In the genomic region with DNA sequence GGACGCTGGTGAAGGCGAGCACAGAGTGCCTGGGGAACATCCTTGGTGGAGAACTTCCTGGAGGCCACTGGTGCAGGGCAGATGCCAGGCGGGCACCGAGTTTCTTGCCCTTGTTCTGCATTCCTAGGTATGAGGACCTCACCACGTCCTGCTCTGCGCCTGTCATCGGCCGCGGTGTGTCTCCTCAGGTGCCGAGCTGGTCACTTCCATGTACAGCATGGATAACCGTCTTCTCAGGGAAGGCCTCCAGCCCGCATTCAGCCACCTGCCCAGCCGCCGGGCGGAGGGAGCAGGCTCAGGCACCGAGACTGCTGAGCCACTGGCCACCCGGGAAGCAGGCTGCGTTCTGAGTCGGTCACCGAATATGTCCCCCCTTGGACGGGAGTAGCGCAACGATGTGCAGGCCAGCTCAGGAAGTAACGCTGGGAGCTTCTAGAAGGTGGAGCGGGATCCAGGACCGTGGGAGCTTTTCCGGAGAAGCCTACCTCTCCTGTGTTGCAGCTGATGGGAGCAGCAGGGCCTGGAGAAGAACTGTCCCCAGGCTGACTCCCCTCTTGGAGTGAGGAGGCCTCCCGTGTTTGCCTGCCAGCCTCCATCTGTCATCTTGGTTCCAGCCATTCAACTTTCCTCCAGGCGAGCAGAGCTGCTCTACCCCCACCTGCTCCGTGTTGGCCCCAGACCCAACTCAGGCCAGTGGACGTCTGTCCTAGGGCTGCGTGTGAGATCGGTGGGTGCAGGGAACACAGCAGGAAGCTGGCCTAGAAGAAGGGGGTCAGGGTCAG, we compare ENCODE assay signal across 11 cellular contexts. TPM values are rescaled to one million over a fixed set of nuclear protein-coding genes. Genes with fewer than 3 reads are reported as not detected.
DNase-seq lines count a peak whose midpoint lies in the region; ATAC-seq, FAIRE-seq and TF ChIP-seq lines count a peak whose summit lies in the region.
"Had no signal": no experiment of that assay in that cellular context is flagged by ENCODE, and none has a peak within 500 bp of the region (broad histone marks: within the 10 kb centered on the region; RNA-seq: fewer than 3 reads in every experiment).

No MANE protein-coding gene starts in this region.

- H3K4me1 ChIP-seq in HepG2 (ENCODE audit: insufficient read depth, low read length): peaks cover 56% of the 10 kb centered on the region
- H3K4me1 ChIP-seq in upper lobe of right lung: peaks cover 44% of the 10 kb centered on the region

- peaks cover 14 to 24% of the 10 kb centered on the region in 2 donors for H3K4me1 Mint-ChIP-seq in stimulated activated naive B cell treated with anti-CD40 and anti-IgM and Interleukin-4, amounts not matched to agents 10 μg/mL and 1 μg/mL and 100 μg/mL, for 72 hours

- H3K9ac ChIP-seq in HepG2 (ENCODE audit: insufficient read depth, low read depth, low read length): 0 out of 2 replicates have a peak overlapping the region, but pooled peaks have one; percentile 68

- H3K27ac Mint-ChIP-seq in stimulated activated naive B cell treated with anti-CD40 and anti-IgM and Interleukin-4, amounts not matched to agents 10 μg/mL and 1 μg/mL and 100 μg/mL, for 72 hours: no peak overlapping the region

- WGBS in HepG2 (ENCODE audit: low lambda C conversion rate): 90% methylated on average over 31 of the region's 33 CpGs

- DNase-seq in left ventricle myocardium superior (peak; percentile 28), Right ventricle myocardium superior (no peak), HepG2 (ENCODE audit: low spot score) (no peak), upper lobe of right lung (no peak), anterior cingulate cortex (lab: John Stamatoyannopoulos, UW) (no peak), GM10248 (ENCODE audit: extremely low spot score) (no peak)
- DNase-seq in stimulated activated naive B cell treated with anti-CD40 and anti-IgM and Interleukin-4, amounts not matched to agents 10 μg/mL and 1 μg/mL and 100 μg/mL, for 72 hours: no peak
- DNase-seq: activated CD8-positive, alpha-beta memory T cell treated with anti-CD3 and anti-CD28 coated beads, Interleukin-2, amount 50 U/mL, for 48 hours; gastrocnemius medialis; SW 1271 had no signal

- POLR2A ChIA-PET in HepG2 (lab: Yijun Ruan, JAX) (interaction anchor here (1.0 to 2.9 kb wide), 4 partner anchors 8 to 63 kb away, joined by 3 to 23 read pairs (median 4); no protein-coding TSS in a partner anchor), GM10248 (lab: Yijun Ruan, JAX) (no interaction called here)

- H3K9me3 Mint-ChIP-seq in stimulated activated naive B cell treated with anti-CD40 and anti-IgM and Interleukin-4, amounts not matched to agents 10 μg/mL and 1 μg/mL and 100 μg/mL, for 72 hours: no peaks in the 10 kb centered on the region

- no peak overlapping the region for H2AFZ ChIP-seq in HepG2 (ENCODE audit: low read length)

- no peak for FAIRE-seq in HepG2 (lab: Jason Lieb, UNC)

- TF ChIP-seq RAD21 in HepG2 (CRISPR knock-in tag; IDR thresholded peaks at IDR 0.05): no peak

- TF ChIP-seq CTCF in VCaP (conservative IDR thresholded peaks at IDR 0.05) (no peak), HepG2 (CRISPR knock-in tag; IDR thresholded peaks at IDR 0.05) (no peak), upper lobe of right lung (IDR thresholded peaks at IDR 0.05) (no peak), GM10248 (IDR thresholded peaks at IDR 0.05; ENCODE audit: control extremely low read depth, extremely low read depth, low read depth, missing control alignments) (no peak)

- no peak for TF ChIP-seq POLR2A in HepG2 (IDR thresholded peaks at IDR 0.05; ENCODE audit: insufficient read depth in 1 of 2, low read depth in 2 of 2, low read length in 2 of 2)

- CTCF ChIA-PET in HepG2 (lab: Yijun Ruan, JAX; ENCODE audit: low intra/inter-chr PET ratio, low total read pairs) (no interaction called here), GM10248 (lab: Yijun Ruan, JAX) (interaction anchor here (1.6 kb wide), 1 partner anchor 9 kb away, joined by 10 read pairs; no protein-coding TSS in a partner anchor)

- no peaks in the 10 kb centered on the region for H3K36me3 ChIP-seq in HepG2 (replicated peaks in 1 of 2; ENCODE audit: control insufficient read depth in 1 of 2, insufficient read depth in 2 of 2, low read length in 2 of 2)
- H3K36me3 ChIP-seq in upper lobe of right lung: no peaks in the 10 kb centered on the region
- H3K36me3 ChIP-seq: gastrocnemius medialis had no signal

- no peaks in the 10 kb centered on the region for H3K9me3 ChIP-seq in HepG2 (ENCODE audit: low read length)
- H3K9me3 ChIP-seq in upper lobe of right lung: no peaks in the 10 kb centered on the region
- H3K9me3 ChIP-seq: gastrocnemius medialis had no signal

- H3K79me2 ChIP-seq in HepG2 (ENCODE audit: insufficient read depth, low read length): peaks cover 22% of the 10 kb centered on the region

- intact Hi-C loops in left ventricle myocardium superior (cut with micrococcal nuclease): no loop called here
- intact Hi-C loops in Right ventricle myocardium superior (cut with DNase I): no loop called here
- intact Hi-C loops in HepG2 (cut with micrococcal nuclease; ENCODE audit: unreplicated experiment): no loop called here
- intact Hi-C loops in upper lobe of right lung (cut with DNase I): no loop called here

- peaks cover 61 to 77% of the 10 kb centered on the region in 2 donors for H3K27me3 Mint-ChIP-seq in stimulated activated naive B cell treated with anti-CD40 and anti-IgM and Interleukin-4, amounts not matched to agents 10 μg/mL and 1 μg/mL and 100 μg/mL, for 72 hours

- H3K27me3 ChIP-seq in HepG2 (ENCODE audit: control insufficient read depth in 1 of 2, insufficient read depth in 2 of 2, low read length in 2 of 2) (peaks cover 4 to 13% of the 10 kb centered on the region in 2 experiments; a peak in 3 of 5 replicates), upper lobe of right lung (no peaks in the 10 kb centered on the region)

- H3K4me3 ChIP-seq in HepG2 (replicated peaks in 1 of 3; ENCODE audit: insufficient read depth in 1 of 3, low read depth in 2 of 3, low read length in 3 of 3) (no peak overlapping the region), upper lobe of right lung (peak overlapping the region; percentile 64)

- H3K4me2 ChIP-seq in HepG2 (ENCODE audit: low read depth, low read length): peak overlapping the region; percentile 97; the same call in 1 of the 2 replicates

- ATAC-seq in left ventricle myocardium superior: no peak
- ATAC-seq in Right ventricle myocardium superior (ENCODE audit: poor library complexity): no peak
- no peak for ATAC-seq in HepG2
- no peak for ATAC-seq in upper lobe of right lung
- ATAC-seq in stimulated activated naive B cell treated with anti-CD40 and anti-IgM and Interleukin-4, amounts not matched to agents 10 μg/mL and 1 μg/mL and 100 μg/mL, for 72 hours (replicated peaks): no peak
- ATAC-seq: gastrocnemius medialis had no signal

- in situ Hi-C loops in HepG2 (cut with HindIII; ENCODE audit: extremely low pct_ligation_motif_present, low pct_unique_long_range_greater_than_20kb): no loop called here

- no TSS peak for BruUV-seq in HepG2 (replicated peaks; lab: Mats Ljungman, UMichigan)

- peaks cover 24% of the 10 kb centered on the region for H4K20me1 ChIP-seq in HepG2 (ENCODE audit: insufficient read depth, low read length)

- no peak for TF ChIP-seq EP300 in HepG2 (IDR thresholded peaks at IDR 0.05; ENCODE audit: low read depth in 2 of 2, low read length in 2 of 2)
- TF ChIP-seq EP300 in HepG2 (CRISPR knock-in tag; IDR thresholded peaks at IDR 0.05; ENCODE audit: borderline replicate concordance): no peak

- H3K27ac ChIP-seq in VCaP (peak overlapping the region; percentile 95), HepG2 (ENCODE audit: extremely low read length, insufficient read depth, low read length) (no peak overlapping the region), upper lobe of right lung (peak overlapping the region; percentile 26)
- H3K27ac ChIP-seq: gastrocnemius medialis had no signal

- peak overlapping the region in 1 of 2 donors; percentile 44 for H3K4me3 Mint-ChIP-seq in stimulated activated naive B cell treated with anti-CD40 and anti-IgM and Interleukin-4, amounts not matched to agents 10 μg/mL and 1 μg/mL and 100 μg/mL, for 72 hours

- H3K36me3 Mint-ChIP-seq in stimulated activated naive B cell treated with anti-CD40 and anti-IgM and Interleukin-4, amounts not matched to agents 10 μg/mL and 1 μg/mL and 100 μg/mL, for 72 hours: no peaks in the 10 kb centered on the region

RNA-seq across cellular contexts. Expression of gene BAIAP2, which starts 2.1 kb away (rescaled TPM):
- total RNA-seq in left ventricle myocardium superior (32.7 TPM), Right ventricle myocardium superior (34.7 TPM), HepG2 (2016; rRNA removed; fragmentation: Illumina TruSeq; extraction: Trizol) (16.3 and 22.5 TPM in 2 replicates), upper lobe of right lung (139 TPM)
- 8.5 and 9.9 TPM in 2 replicates for total RNA-seq in HepG2 (2016; cell fraction: cytosol; rRNA removed; fragmentation: Illumina TruSeq; extraction: Trizol; ENCODE audit: low read depth)
- total RNA-seq in HepG2 (2016; cell fraction: insoluble cytoplasmic fraction; rRNA removed; fragmentation: Illumina TruSeq; extraction: Trizol): 15.1 and 19.9 TPM in 2 replicates
- total RNA-seq in HepG2 (2016; cell fraction: membrane; rRNA removed; fragmentation: Illumina TruSeq; extraction: Trizol): 11.6 and 11.8 TPM in 2 replicates
- 15.9 and 21.1 TPM in 2 replicates for total RNA-seq in HepG2 (2016; cell fraction: nucleus; rRNA removed; fragmentation: Illumina TruSeq; extraction: Trizol)
- polyA plus RNA-seq in HepG2 (2011; rRNA removed): 24.0 and 29.8 TPM in 2 replicates
- polyA plus RNA-seq in HepG2 (2011; cell fraction: cytosol; rRNA removed): 14.8 and 22.5 TPM in 2 replicates
- polyA plus RNA-seq in HepG2 (2011; cell fraction: nucleus; rRNA removed): 101 and 122 TPM in 2 replicates
- 34.4 and 34.9 TPM in 2 replicates for polyA plus RNA-seq in HepG2 (2012)
- polyA plus RNA-seq in HepG2 (2016; cell fraction: cytosol; fragmentation: Illumina TruSeq; extraction: Trizol; ENCODE audit: low read depth): 3.9 and 4.4 TPM in 2 replicates
- 14.7 and 22.4 TPM in 2 replicates for polyA plus RNA-seq in HepG2 (2016; cell fraction: insoluble cytoplasmic fraction; fragmentation: Illumina TruSeq; extraction: Trizol; ENCODE audit: low read depth)
- 6.8 and 8.2 TPM in 2 replicates for polyA plus RNA-seq in HepG2 (2016; cell fraction: membrane; fragmentation: Illumina TruSeq; extraction: Trizol; ENCODE audit: low read depth)
- polyA plus RNA-seq in HepG2 (2016; cell fraction: nucleus; fragmentation: Illumina TruSeq; extraction: Trizol; ENCODE audit: insufficient read depth, low read depth): 38.9 and 40.0 TPM in 2 replicates
- 6.9 and 34.6 TPM in 2 replicates for polyA minus RNA-seq in HepG2 (2011; rRNA and poly(A)+ RNA removed; ENCODE audit: low replicate concordance)
- polyA minus RNA-seq in HepG2 (2011; cell fraction: cytosol; rRNA and poly(A)+ RNA removed): 19.5 and 20.5 TPM in 2 replicates
- 51.2 and 56.7 TPM in 2 replicates for polyA minus RNA-seq in HepG2 (2011; cell fraction: nucleus; rRNA and poly(A)+ RNA removed)

RNA-seq across cellular contexts. Expression of gene CHMP6, which starts 41.2 kb away (rescaled TPM):
- total RNA-seq in left ventricle myocardium superior (19.5 TPM), Right ventricle myocardium superior (13.6 TPM), HepG2 (2016; rRNA removed; fragmentation: Illumina TruSeq; extraction: Trizol) (24.2 and 24.6 TPM in 2 replicates), upper lobe of right lung (29.9 TPM)
- total RNA-seq in HepG2 (2016; cell fraction: cytosol; rRNA removed; fragmentation: Illumina TruSeq; extraction: Trizol; ENCODE audit: low read depth): 5.9 and 6.6 TPM in 2 replicates
- total RNA-seq in HepG2 (2016; cell fraction: insoluble cytoplasmic fraction; rRNA removed; fragmentation: Illumina TruSeq; extraction: Trizol): 24.5 and 25.5 TPM in 2 replicates
- total RNA-seq in HepG2 (2016; cell fraction: membrane; rRNA removed; fragmentation: Illumina TruSeq; extraction: Trizol): 14.7 and 15.5 TPM in 2 replicates
- 12.8 and 13.9 TPM in 2 replicates for total RNA-seq in HepG2 (2016; cell fraction: nucleus; rRNA removed; fragmentation: Illumina TruSeq; extraction: Trizol)
- 11.1 and 17.7 TPM in 2 replicates for polyA plus RNA-seq in HepG2 (2011; rRNA removed)
- 14.2 and 21.6 TPM in 2 replicates for polyA plus RNA-seq in HepG2 (2011; cell fraction: cytosol; rRNA removed)
- polyA plus RNA-seq in HepG2 (2011; cell fraction: nucleus; rRNA removed): 31.7 and 32.3 TPM in 2 replicates
- 10.1 and 14.6 TPM in 2 replicates for polyA plus RNA-seq in HepG2 (2012)
- polyA plus RNA-seq in HepG2 (2016; cell fraction: cytosol; fragmentation: Illumina TruSeq; extraction: Trizol; ENCODE audit: low read depth): 8.4 and 9.7 TPM in 2 replicates
- polyA plus RNA-seq in HepG2 (2016; cell fraction: insoluble cytoplasmic fraction; fragmentation: Illumina TruSeq; extraction: Trizol; ENCODE audit: low read depth): 42.4 and 45.1 TPM in 2 replicates
- 14.8 and 17.6 TPM in 2 replicates for polyA plus RNA-seq in HepG2 (2016; cell fraction: membrane; fragmentation: Illumina TruSeq; extraction: Trizol; ENCODE audit: low read depth)
- 34.7 and 37.8 TPM in 2 replicates for polyA plus RNA-seq in HepG2 (2016; cell fraction: nucleus; fragmentation: Illumina TruSeq; extraction: Trizol; ENCODE audit: insufficient read depth, low read depth)
- 6.7 and 18.8 TPM in 2 replicates for polyA minus RNA-seq in HepG2 (2011; rRNA and poly(A)+ RNA removed; ENCODE audit: low replicate concordance)
- polyA minus RNA-seq in HepG2 (2011; cell fraction: cytosol; rRNA and poly(A)+ RNA removed): 8.2 and 11.1 TPM in 2 replicates
- polyA minus RNA-seq in HepG2 (2011; cell fraction: nucleus; rRNA and poly(A)+ RNA removed): 20.0 and 22.4 TPM in 2 replicates
